14 cellular contexts compared by ENCODE assay signal in the genomic region with DNA sequence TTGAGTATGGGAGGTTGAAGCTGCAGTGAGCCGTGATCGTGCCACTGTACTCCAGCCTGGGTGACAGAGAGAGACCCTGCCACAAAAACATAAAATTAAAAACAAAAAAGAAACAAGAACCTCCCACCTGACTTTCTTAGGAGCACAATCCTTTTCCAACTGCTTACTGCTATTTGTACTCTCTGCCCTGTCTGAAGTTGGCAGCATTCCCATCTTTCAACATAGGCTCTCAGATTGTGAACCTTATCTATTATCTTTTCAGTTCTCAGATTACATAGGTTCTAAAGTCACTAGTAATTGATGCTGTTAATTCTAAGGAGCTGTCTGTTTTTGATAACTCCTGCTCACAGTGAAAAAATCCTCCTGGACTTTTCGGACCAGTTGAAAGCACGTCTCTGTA.
DNase-seq lines count a peak whose midpoint lies in the region; ATAC-seq lines count a peak whose summit lies in the region.
"Had no signal": no experiment of that assay in that cellular context is flagged by ENCODE, and none has a peak within 500 bp of the region (broad histone marks: within the 10 kb centered on the region; RNA-seq: fewer than 3 reads in every experiment).

No MANE protein-coding gene starts in this region.

- H2BK120ac ChIP-seq in mesendoderm (ENCODE audit: low read depth, low read length), result no peak overlapping the region

- H3K79me1 ChIP-seq in mesendoderm (ENCODE audit: low read length), result no peaks in the 10 kb centered on the region

- no peak overlapping the region for H2AK5ac ChIP-seq in mesendoderm (ENCODE audit: low read length)

- H2BK5ac ChIP-seq in mesendoderm (ENCODE audit: low read length), result no peak overlapping the region

- no peak overlapping the region for H3K23ac ChIP-seq in mesendoderm (ENCODE audit: low read length)

- H3K79me2 ChIP-seq in mesendoderm (ENCODE audit: control insufficient read depth, insufficient read depth, low read length), result no peaks in the 10 kb centered on the region

- no peak overlapping the region for H4K5ac ChIP-seq in mesendoderm (ENCODE audit: low read length)

- H3K56ac ChIP-seq in mesendoderm (ENCODE audit: low read length), result no peak overlapping the region

- no peak overlapping the region for H2BK15ac ChIP-seq in mesendoderm (replicated peaks; ENCODE audit: low read depth)

- no peaks in the 10 kb centered on the region for H3K4me1 ChIP-seq in mesendoderm (ENCODE audit: control insufficient read depth, low read depth, low read length)

- DNase-seq in DMS53 (lab: John Stamatoyannopoulos, UW) (peak; percentile 1), DMS53 treated with DMSO at 0.1 percent for 48 hours (lab: John Stamatoyannopoulos, UW; ENCODE audit: unreplicated experiment) (no peak), NCI-H1105 treated with DMSO at 0.1 percent for 48 hours (lab: John Stamatoyannopoulos, UW) (peak; percentile 65), NCI-H748 treated with DMSO at 0.1 percent for 48 hours (lab: John Stamatoyannopoulos, UW) (peak; percentile 37), mesendoderm (peak; percentile 0), superior temporal gyrus (ENCODE audit: extremely low spot score) (no peak), NCI-H1436 (lab: John Stamatoyannopoulos, UW) (no peak)
- DNase-seq: CD8-positive, alpha-beta T cell; DMS79; H7 had no signal

- H3K4me3 ChIP-seq in mesendoderm (ENCODE audit: low read length), result no peak overlapping the region
- H3K4me3 ChIP-seq: GM12878, GM23338 had no signal

- H3K27ac ChIP-seq in mesendoderm (ENCODE audit: low read depth, low read length), result no peak overlapping the region
- H3K27ac ChIP-seq: 22Rv1 had no signal

- ATAC-seq in HG03045 (IDR thresholded peaks at IDR 0.05; ENCODE audit: unreplicated experiment), result no peak
- ATAC-seq: CD8-positive, alpha-beta T cell; GM12878; GM23338 had no signal

- H4K8ac ChIP-seq in mesendoderm (ENCODE audit: low read depth, low read length), result no peak overlapping the region

- H3K4ac ChIP-seq in mesendoderm (ENCODE audit: low read depth, low read length), result no peak overlapping the region

- H3K4me2 ChIP-seq in mesendoderm (ENCODE audit: low read length), result no peak overlapping the region
- H3K4me2 ChIP-seq: GM23338 had no signal

- no CpG with 5 or more reads among the region's 4 CpGs for WGBS in mesendoderm (ENCODE audit: extremely low coverage, insufficient coverage, low lambda C conversion rate)

- no peak overlapping the region for H3K18ac ChIP-seq in mesendoderm (ENCODE audit: low read length)

- H3K9ac ChIP-seq in mesendoderm (ENCODE audit: low read length), result no peak overlapping the region

- H3K27me3 ChIP-seq in mesendoderm (ENCODE audit: insufficient read depth, low read length, poor library complexity), result no peaks in the 10 kb centered on the region

- no peaks in the 10 kb centered on the region for H3K36me3 ChIP-seq in mesendoderm (ENCODE audit: control insufficient read depth, insufficient read depth, low read length)

Comparison
In these comparisons a context has a peak if more than half of its experiments do, and no peak if none do; other contexts are left out.
1. DNase-seq: peak in DMS53 (single experiment), NCI-H1105 treated with DMSO at 0.1 percent for 48 hours (single experiment), NCI-H748 treated with DMSO at 0.1 percent for 48 hours (single experiment) and mesendoderm (single experiment); none in DMS53 treated with DMSO at 0.1 percent for 48 hours (single experiment), superior temporal gyrus (single experiment) and NCI-H1436 (single experiment).